ENCODE assay signal across 1 cellular context in genomic region chr1:212655668-212656440, GRCh38.
A peak's percentile ranks its signal among the peaks of the same experiment; 100 is the strongest.
TF ChIP-seq lines count a peak whose summit lies in the region.

No MANE protein-coding gene starts in this region.

TF ChIP-seq in IMR-90, 13 proteins besides CTCF, POLR2A, EP300 and RAD21:
- TF ChIP-seq CEBPB (IDR thresholded peaks at IDR 0.05; ENCODE audit: low read depth, low read length) (0 out of 2 replicates have a peak, but pooled peaks have one; percentile 8), MAZ (IDR thresholded peaks at IDR 0.05; ENCODE audit: borderline replicate concordance, low read depth, low read length) (no peak), FOS (IDR thresholded peaks at IDR 0.05; ENCODE audit: low read depth, low read length) (no peak), RFX5 (IDR thresholded peaks at IDR 0.05; ENCODE audit: low read depth, low read length) (no peak), BHLHE40 (IDR thresholded peaks at IDR 0.05; ENCODE audit: low read depth, low read length) (peak; percentile 44; the same call in 1 of the 2 replicates), MXI1 (IDR thresholded peaks at IDR 0.05; ENCODE audit: borderline replicate concordance, low read depth, low read length) (0 out of 2 replicates have a peak, but pooled peaks have one; percentile 13)
